In genomic region chr5:168216989-168217388, GRCh38 we compare ENCODE assay signal across 22 cellular contexts.
A peak's percentile ranks its signal among the peaks of the same experiment; 100 is the strongest.
DNase-seq lines count a peak whose midpoint lies in the region; ATAC-seq and TF ChIP-seq lines count a peak whose summit lies in the region.
"Had no signal": no experiment of that assay in that cellular context is flagged by ENCODE, and none has a peak within 500 bp of the region (broad histone marks: within the 10 kb centered on the region; RNA-seq: fewer than 3 reads in every experiment).

No MANE protein-coding gene starts in this region.

- H3K4me1 ChIP-seq in GM23338 (ENCODE audit: insufficient read depth) (peaks cover 21% of the 10 kb centered on the region), spleen (peaks cover 0 to 8% (median 2%) of the 10 kb centered on the region in 6 donors)

- no peaks in the 10 kb centered on the region for H4K20me1 ChIP-seq in GM23338 (replicated peaks; ENCODE audit: insufficient read depth)
- H4K20me1 ChIP-seq: BLaER1 treated with 17β-estradiol and CSF1 and Interleukin-3, amounts not matched to agents 10 nM and 100 nM had no signal

- H3K27me3 ChIP-seq in GM23338 (ENCODE audit: insufficient read depth) (no peaks in the 10 kb centered on the region), spleen (replicated peaks in 1 of 7) (peaks cover 0 to 10% (median 0%) of the 10 kb centered on the region in 7 donors)
- H3K27me3 ChIP-seq: BLaER1 treated with 17β-estradiol and CSF1 and Interleukin-3, amounts not matched to agents 10 nM and 100 nM had no signal

- no peak for ATAC-seq in GM23338
- no peak for ATAC-seq in GM19023 (IDR thresholded peaks at IDR 0.05; ENCODE audit: unreplicated experiment)
- ATAC-seq: CD8-positive, alpha-beta T cell; GM12878; HCT116; HepG2 had no signal

- H3K4me2 ChIP-seq in GM23338, result peak overlapping the region; percentile 64
- H3K4me2 ChIP-seq: BLaER1 treated with 17β-estradiol and CSF1 and Interleukin-3, amounts not matched to agents 10 nM and 100 nM had no signal

- intact Hi-C loops in spleen (cut with DNase I; ENCODE audit: low total_unique reads), result no loop called here

- no peak for TF ChIP-seq POLR2A in spleen (IDR thresholded peaks at IDR 0.05)

- H3F3A ChIP-seq in GM23338 (replicated peaks; ENCODE audit: low read depth), result no peaks in the 10 kb centered on the region

- H3K9me3 Mint-ChIP-seq in GM23338, result no peaks in the 10 kb centered on the region
- H3K9me3 Mint-ChIP-seq: CD8-positive, alpha-beta T cell; IgD-negative memory B cell had no signal

- H3K4me3 ChIP-seq in GM23338, result no peak overlapping the region
- no peak overlapping the region for H3K4me3 ChIP-seq in spleen
- H3K4me3 ChIP-seq: BLaER1 treated with 17β-estradiol and CSF1 and Interleukin-3, amounts not matched to agents 10 nM and 100 nM; GM12878; GM23248 had no signal

- H3K36me3 ChIP-seq in GM23338 (ENCODE audit: insufficient read depth), result no peaks in the 10 kb centered on the region
- H3K36me3 ChIP-seq in spleen, result no peaks in the 10 kb centered on the region

- no peak overlapping the region for H3K27ac Mint-ChIP-seq in GM23338
- H3K27ac Mint-ChIP-seq: B cell; CD8-positive, alpha-beta T cell; IgD-negative memory B cell had no signal

- no peaks in the 10 kb centered on the region; the same call in 1 of the 2 replicates for H3K9me2 ChIP-seq in GM23338 (ENCODE audit: insufficient read depth)

- H3K4me3 Mint-ChIP-seq in GM23338, result no peak overlapping the region
- H3K4me3 Mint-ChIP-seq: B cell; CD8-positive, alpha-beta T cell; IgD-negative memory B cell had no signal

- H2AFZ ChIP-seq in GM23338, result peak overlapping the region; percentile 47
- H2AFZ ChIP-seq: GM23248 had no signal

- H3K27me3 Mint-ChIP-seq in GM23338 (ENCODE audit: insufficient read depth, low read depth, poor library complexity), result peaks cover 9% of the 10 kb centered on the region

- whole genome bisulfite sequencing in spleen, 5 donors, result 48 to 69% (median 55%) methylated on average over 2 of the region's 2 CpGs

- no peak for TF ChIP-seq CTCF in GM23338 (conservative IDR thresholded peaks at IDR 0.05; ENCODE audit: low read depth in 2 of 2)
- TF ChIP-seq CTCF in spleen (IDR thresholded peaks at IDR 0.05 in 8 of 11, conservative IDR thresholded peaks at IDR 0.05 in 3 of 11), result no peak

- no peaks in the 10 kb centered on the region for H3K9me3 ChIP-seq in spleen
- H3K9me3 ChIP-seq: BLaER1 treated with 17β-estradiol and CSF1 and Interleukin-3, amounts not matched to agents 10 nM and 100 nM had no signal

- H3K4me1 Mint-ChIP-seq in GM23338, result peaks cover 24% of the 10 kb centered on the region

- DNase-seq in NCI-H2029 (lab: John Stamatoyannopoulos, UW) (peak; percentile 10), NCI-H2029 treated with DMSO at 0.1 percent for 48 hours (lab: John Stamatoyannopoulos, UW) (no peak), GM23338 (ENCODE audit: low spot score) (no peak), NCI-H69 (lab: John Stamatoyannopoulos, UW) (peak; percentile 93), spleen (no peak), SHP77 treated with DMSO at 0.1 percent for 48 hours (lab: John Stamatoyannopoulos, UW) (no peak)
- DNase-seq: 8988T; Calu3; CD8-positive, alpha-beta T cell; DMS 273 treated with DMSO at 0.1 percent for 48 hours; DMS53; DND-41; EL; GM23248; H7 had no signal

- no peaks in the 10 kb centered on the region for H3K79me2 ChIP-seq in GM23338 (replicated peaks; ENCODE audit: insufficient read depth)

- H3K36me3 Mint-ChIP-seq in GM23338 (ENCODE audit: low read depth), result no peaks in the 10 kb centered on the region
- H3K36me3 Mint-ChIP-seq: CD8-positive, alpha-beta T cell had no signal

- no peak overlapping the region for H3K27ac ChIP-seq in GM23338 (ENCODE audit: low read depth)
- no peak overlapping the region for H3K27ac ChIP-seq in spleen
- H3K27ac ChIP-seq: BLaER1 treated with 17β-estradiol and CSF1 and Interleukin-3, amounts not matched to agents 10 nM and 100 nM; GM23248 had no signal

TF ChIP-seq in GM23338, 12 proteins besides CTCF, POLR2A, EP300 and RAD21 (continues in another document):
- TF ChIP-seq ZNF331 (CRISPR knock-in tag; IDR thresholded peaks at IDR 0.05; ENCODE audit: low read depth), result no peak
- TF ChIP-seq STAT1 (IDR thresholded peaks at IDR 0.05; ENCODE audit: unreplicated experiment), result no peak
- no peak for TF ChIP-seq CREB1 (CRISPR knock-in tag; IDR thresholded peaks at IDR 0.05; ENCODE audit: low read depth)
- no peak for TF ChIP-seq REST (IDR thresholded peaks at IDR 0.05; ENCODE audit: unreplicated experiment)
- no peak for TF ChIP-seq POLR2AphosphoS5 (IDR thresholded peaks at IDR 0.05; ENCODE audit: low read depth)
- no peak for TF ChIP-seq NANOG (IDR thresholded peaks at IDR 0.05; ENCODE audit: borderline replicate concordance)
- no peak for TF ChIP-seq JUNB (IDR thresholded peaks at IDR 0.05; ENCODE audit: unreplicated experiment)

Comparison
In these comparisons a context has a peak if more than half of its experiments do, and no peak if none do; other contexts are left out.
1. DNase-seq: peak in NCI-H2029 (single experiment) and NCI-H69 (single experiment); none in NCI-H2029 treated with DMSO at 0.1 percent for 48 hours (single experiment), GM23338 (single experiment), spleen (single experiment) and SHP77 treated with DMSO at 0.1 percent for 48 hours (single experiment).